Comparison of ENCODE assay signal across 12 cellular contexts in the genomic region with DNA sequence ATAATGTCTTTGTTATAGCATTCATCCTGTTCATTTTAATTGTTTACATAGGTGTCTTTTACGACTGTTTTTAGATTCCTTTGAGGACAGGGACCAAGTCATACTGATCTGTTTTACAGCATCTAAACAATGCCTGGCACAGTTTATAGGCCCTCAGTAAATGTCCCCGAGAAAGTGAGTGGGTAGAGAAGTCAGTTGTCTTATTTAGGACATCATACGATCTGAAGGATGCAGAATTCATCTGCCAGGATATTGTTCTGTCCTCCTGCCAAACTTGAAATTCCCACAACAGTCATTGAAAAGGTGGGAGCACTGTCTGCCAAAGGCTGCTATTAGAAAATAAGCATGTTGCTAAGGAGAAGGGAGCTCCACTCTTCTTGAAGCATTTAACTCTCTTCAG.
"Had no signal": no experiment of that assay in that cellular context is flagged by ENCODE, and none has a peak within 500 bp of the region (broad histone marks: within the 10 kb centered on the region; RNA-seq: fewer than 3 reads in every experiment).

No MANE protein-coding gene starts in this region.

- H3K27me3 Mint-ChIP-seq: activated naive CD8-positive, alpha-beta T cell had no signal

- ATAC-seq: left lobe of liver; stimulated activated effector memory CD8-positive, alpha-beta T cell treated with anti-CD3 and anti-CD28 coated beads, Interleukin-12 subunit alpha, Interleukin-12 subunit beta, amount 100 ng/mL, for 72 hours had no signal

- H3K36me3 Mint-ChIP-seq: stimulated activated effector memory CD8-positive, alpha-beta T cell treated with anti-CD3 and anti-CD28 coated beads, Interleukin-12 subunit alpha, Interleukin-12 subunit beta, amount 100 ng/mL, for 72 hours had no signal

- H3K4me3 ChIP-seq: esophagus muscularis mucosa, ovary, tibial artery, vagina had no signal

- DNase-seq: activated CD4-positive, alpha-beta T cell treated with anti-CD3 and anti-CD28 coated beads, Interleukin-2, amount 50 U/mL, for 1 hour; brain microvascular endothelial cell; foreskin fibroblast; head of caudate nucleus; ovary; tibial artery had no signal

- H3K4me3 Mint-ChIP-seq: activated naive CD8-positive, alpha-beta T cell; neural crest cell; stimulated activated effector memory CD8-positive, alpha-beta T cell treated with anti-CD3 and anti-CD28 coated beads, Interleukin-12 subunit alpha, Interleukin-12 subunit beta, amount 100 ng/mL, for 72 hours had no signal

- H3K9me3 ChIP-seq: esophagus muscularis mucosa, ovary, tibial artery, vagina had no signal

- H3K36me3 ChIP-seq: ovary had no signal

- H3K9me3 Mint-ChIP-seq: neural crest cell; stimulated activated effector memory CD8-positive, alpha-beta T cell treated with anti-CD3 and anti-CD28 coated beads, Interleukin-12 subunit alpha, Interleukin-12 subunit beta, amount 100 ng/mL, for 72 hours had no signal

- H3K4me1 ChIP-seq: vagina had no signal

- H3K27me3 ChIP-seq: brain microvascular endothelial cell, esophagus muscularis mucosa, ovary, tibial artery, vagina had no signal

- H3K4me1 Mint-ChIP-seq: stimulated activated effector memory CD8-positive, alpha-beta T cell treated with anti-CD3 and anti-CD28 coated beads, Interleukin-12 subunit alpha, Interleukin-12 subunit beta, amount 100 ng/mL, for 72 hours had no signal

- H3K27ac Mint-ChIP-seq: activated naive CD8-positive, alpha-beta T cell; stimulated activated effector memory CD8-positive, alpha-beta T cell treated with anti-CD3 and anti-CD28 coated beads, Interleukin-12 subunit alpha, Interleukin-12 subunit beta, amount 100 ng/mL, for 72 hours had no signal

- H3K27ac ChIP-seq: brain microvascular endothelial cell, esophagus muscularis mucosa, ovary, vagina had no signal
